In the genomic region with DNA sequence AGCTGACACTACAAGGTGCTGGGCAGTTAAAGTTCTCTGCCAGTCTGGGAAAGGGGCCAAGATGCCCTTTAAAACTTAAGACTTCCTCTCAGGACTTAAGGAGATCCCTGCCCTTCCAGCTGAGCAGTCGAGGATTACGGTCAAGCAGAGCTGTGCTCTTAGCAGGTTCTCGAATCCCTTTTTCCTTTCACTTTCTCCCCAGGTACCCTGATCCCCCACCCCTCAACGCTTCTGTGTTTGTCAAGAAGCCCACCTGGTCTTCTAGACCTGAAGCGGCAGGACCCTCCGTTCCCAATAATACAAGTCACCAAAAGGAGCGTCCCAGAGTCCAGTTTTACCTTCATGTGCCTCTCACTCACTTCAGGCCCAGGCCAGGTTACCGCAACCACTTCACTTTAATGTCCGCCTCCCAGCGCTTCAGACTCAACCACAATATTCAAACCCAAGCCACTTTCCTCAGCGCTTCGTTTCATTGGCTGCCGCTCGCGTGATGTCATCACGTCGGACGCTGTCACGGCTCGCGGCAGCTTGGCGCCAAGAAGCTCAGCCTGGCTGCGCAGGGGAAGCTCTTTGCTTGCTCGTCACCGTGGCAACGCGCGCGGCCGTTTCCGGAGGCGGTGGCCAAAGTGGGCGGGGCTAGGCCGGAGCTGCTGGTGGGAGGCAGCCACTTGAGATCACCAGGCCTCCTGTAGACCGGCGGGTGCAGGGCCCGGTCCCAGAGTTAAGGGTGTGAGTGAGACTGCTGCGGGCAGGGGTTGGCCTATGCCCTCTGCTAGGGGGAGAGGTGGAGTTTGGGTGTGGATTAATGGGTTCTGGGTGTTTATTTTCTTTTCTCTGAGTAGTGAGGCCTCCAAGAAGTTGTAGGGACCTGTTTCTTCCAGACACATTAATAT, we compare ENCODE assay signal across 1 cellular context.
TF ChIP-seq lines count a peak whose summit lies in the region.

KIF18A (minus strand) TSS at position 431 of the 893 bp plus-strand sequence. CDS start 10,209 bp downstream, outside the sequence.
A gene with protein sequence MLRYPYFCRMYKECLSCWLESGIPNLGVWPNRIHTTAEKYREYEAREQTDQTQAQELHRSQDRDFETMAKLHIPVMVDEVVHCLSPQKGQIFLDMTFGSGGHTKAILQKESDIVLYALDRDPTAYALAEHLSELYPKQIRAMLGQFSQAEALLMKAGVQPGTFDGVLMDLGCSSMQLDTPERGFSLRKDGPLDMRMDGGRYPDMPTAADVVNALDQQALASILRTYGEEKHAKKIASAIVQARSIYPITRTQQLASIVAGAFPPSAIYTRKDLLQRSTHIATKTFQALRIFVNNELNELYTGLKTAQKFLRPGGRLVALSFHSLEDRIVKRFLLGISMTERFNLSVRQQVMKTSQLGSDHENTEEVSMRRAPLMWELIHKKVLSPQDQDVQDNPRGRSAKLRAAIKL (plus strand): TSS at position 663 of the 893 bp plus-strand sequence. CDS start 4,947 bp downstream, outside the sequence.

TF ChIP-seq in HepG2, 621 proteins besides CTCF, POLR2A, EP300 and RAD21 (continued from another document and continues in another):
- TF ChIP-seq ZNF362 (CRISPR knock-in tag; IDR thresholded peaks at IDR 0.05; ENCODE audit: borderline replicate concordance) (no peak; the same call in 1 of the 2 replicates), RBM22 (optimal IDR thresholded peaks at IDR 0.05; ENCODE audit: low read length) (peak; percentile 81), POLR2AphosphoS5 (IDR thresholded peaks at IDR 0.05; ENCODE audit: low read depth, low read length) (peak; percentile 84), PPARG (CRISPR knock-in tag; conservative IDR thresholded peaks at IDR 0.05) (0 out of 2 replicates have a peak, but pooled peaks have one; percentile 6), NONO (IDR thresholded peaks at IDR 0.05) (no peak), NONO (CRISPR knock-in tag; conservative IDR thresholded peaks at IDR 0.05) (no peak; the same call in 1 of the 2 replicates), RFXAP (CRISPR knock-in tag; IDR thresholded peaks at IDR 0.05; ENCODE audit: borderline replicate concordance) (peak; percentile 56), ARNT2 (CRISPR knock-in tag; IDR thresholded peaks at IDR 0.05; ENCODE audit: low read depth) (peak; percentile 87), ZNF317 (CRISPR knock-in tag; IDR thresholded peaks at IDR 0.05) (no peak), NFYB (CRISPR knock-in tag; IDR thresholded peaks at IDR 0.05) (peak; percentile 90), RFX5 (IDR thresholded peaks at IDR 0.05; ENCODE audit: low read depth, low read length) (peak; percentile 83), GATAD1 (CRISPR knock-in tag; IDR thresholded peaks at IDR 0.05) (peak; percentile 87), ZNF7 (CRISPR knock-in tag; IDR thresholded peaks at IDR 0.05) (no peak), CHD2 (IDR thresholded peaks at IDR 0.05; ENCODE audit: low read depth, low read length) (no peak), ZNF646 (CRISPR knock-in tag; IDR thresholded peaks at IDR 0.05) (no peak), FLYWCH1 (CRISPR knock-in tag; IDR thresholded peaks at IDR 0.05) (no peak), ZNF501 (CRISPR knock-in tag; IDR thresholded peaks at IDR 0.05) (peak; percentile 89), ZNF670 (CRISPR knock-in tag; IDR thresholded peaks at IDR 0.05; ENCODE audit: borderline replicate concordance) (no peak), TGIF2 (CRISPR knock-in tag; IDR thresholded peaks at IDR 0.05) (peak; percentile 95; the same call in 1 of the 2 replicates), ZSCAN29 (CRISPR knock-in tag; conservative IDR thresholded peaks at IDR 0.05) (no peak), SALL2 (CRISPR knock-in tag; IDR thresholded peaks at IDR 0.05) (no peak), MIXL1 (CRISPR knock-in tag; IDR thresholded peaks at IDR 0.05) (peak; percentile 12; the same call in 1 of the 2 replicates), CHD4 (IDR thresholded peaks at IDR 0.05; ENCODE audit: borderline replicate concordance, low read length) (no peak), SNAPC4 (CRISPR knock-in tag; IDR thresholded peaks at IDR 0.05) (no peak), HOXD1 (CRISPR knock-in tag; IDR thresholded peaks at IDR 0.05) (peak; percentile 23; the same call in 1 of the 2 replicates), TRIM24 (CRISPR knock-in tag; IDR thresholded peaks at IDR 0.05) (no peak), ZNF672 (CRISPR knock-in tag; IDR thresholded peaks at IDR 0.05) (no peak), ZNF337 (CRISPR knock-in tag; IDR thresholded peaks at IDR 0.05; ENCODE audit: borderline replicate concordance, low read depth) (0 out of 2 replicates have a peak, but pooled peaks have one; percentile 58), ZNF605 (CRISPR knock-in tag; IDR thresholded peaks at IDR 0.05) (0 out of 2 replicates have a peak, but pooled peaks have one; percentile 57), TEAD2 (CRISPR knock-in tag; IDR thresholded peaks at IDR 0.05) (no peak), GATAD2A (CRISPR knock-in tag; IDR thresholded peaks at IDR 0.05) (no peak), ZNF160 (CRISPR knock-in tag; IDR thresholded peaks at IDR 0.05) (no peak), ADNP (CRISPR knock-in tag; IDR thresholded peaks at IDR 0.05) (no peak), KDM6A (CRISPR knock-in tag; IDR thresholded peaks at IDR 0.05; ENCODE audit: low read depth) (no peak), ZNF232 (CRISPR knock-in tag; IDR thresholded peaks at IDR 0.05; ENCODE audit: borderline replicate concordance) (no peak), ZNF549 (CRISPR knock-in tag; IDR thresholded peaks at IDR 0.05) (no peak), KLF16 (CRISPR knock-in tag; IDR thresholded peaks at IDR 0.05) (peak in 1 of 2 experiments; percentile 68; a peak in 2 of 4 replicates), CBX2 (IDR thresholded peaks at IDR 0.05; ENCODE audit: low read depth, low read length) (no peak), CBX2 (CRISPR knock-in tag; IDR thresholded peaks at IDR 0.05; ENCODE audit: low read depth) (no peak), HMGA1 (CRISPR knock-in tag; conservative IDR thresholded peaks at IDR 0.05) (no peak), ZFY (CRISPR knock-in tag; IDR thresholded peaks at IDR 0.05) (peak; percentile 95), ZFP36L2 (CRISPR knock-in tag; IDR thresholded peaks at IDR 0.05) (no peak), BCL6 (CRISPR knock-in tag; IDR thresholded peaks at IDR 0.05) (no peak), ZNF335 (CRISPR knock-in tag; IDR thresholded peaks at IDR 0.05) (no peak), ZNF343 (CRISPR knock-in tag; IDR thresholded peaks at IDR 0.05) (peak; percentile 54; the same call in 1 of the 2 replicates), NFYC (CRISPR knock-in tag; IDR thresholded peaks at IDR 0.05) (peak; percentile 93), ATAD3A (CRISPR knock-in tag; IDR thresholded peaks at IDR 0.05) (no peak), ZNF33A (CRISPR knock-in tag; IDR thresholded peaks at IDR 0.05; ENCODE audit: borderline replicate concordance) (no peak)
- TF ChIP-seq, protein P1, sequence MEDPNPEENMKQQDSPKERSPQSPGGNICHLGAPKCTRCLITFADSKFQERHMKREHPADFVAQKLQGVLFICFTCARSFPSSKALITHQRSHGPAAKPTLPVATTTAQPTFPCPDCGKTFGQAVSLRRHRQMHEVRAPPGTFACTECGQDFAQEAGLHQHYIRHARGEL (CRISPR knock-in tag; IDR thresholded peaks at IDR 0.05), result no peak
- TF ChIP-seq, protein P2, sequence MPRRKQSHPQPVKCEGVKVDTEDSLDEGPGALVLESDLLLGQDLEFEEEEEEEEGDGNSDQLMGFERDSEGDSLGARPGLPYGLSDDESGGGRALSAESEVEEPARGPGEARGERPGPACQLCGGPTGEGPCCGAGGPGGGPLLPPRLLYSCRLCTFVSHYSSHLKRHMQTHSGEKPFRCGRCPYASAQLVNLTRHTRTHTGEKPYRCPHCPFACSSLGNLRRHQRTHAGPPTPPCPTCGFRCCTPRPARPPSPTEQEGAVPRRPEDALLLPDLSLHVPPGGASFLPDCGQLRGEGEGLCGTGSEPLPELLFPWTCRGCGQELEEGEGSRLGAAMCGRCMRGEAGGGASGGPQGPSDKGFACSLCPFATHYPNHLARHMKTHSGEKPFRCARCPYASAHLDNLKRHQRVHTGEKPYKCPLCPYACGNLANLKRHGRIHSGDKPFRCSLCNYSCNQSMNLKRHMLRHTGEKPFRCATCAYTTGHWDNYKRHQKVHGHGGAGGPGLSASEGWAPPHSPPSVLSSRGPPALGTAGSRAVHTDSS (CRISPR knock-in tag; conservative IDR thresholded peaks at IDR 0.05), result no peak
